Comparison of ENCODE assay signal across 9 cellular contexts in the genomic region with DNA sequence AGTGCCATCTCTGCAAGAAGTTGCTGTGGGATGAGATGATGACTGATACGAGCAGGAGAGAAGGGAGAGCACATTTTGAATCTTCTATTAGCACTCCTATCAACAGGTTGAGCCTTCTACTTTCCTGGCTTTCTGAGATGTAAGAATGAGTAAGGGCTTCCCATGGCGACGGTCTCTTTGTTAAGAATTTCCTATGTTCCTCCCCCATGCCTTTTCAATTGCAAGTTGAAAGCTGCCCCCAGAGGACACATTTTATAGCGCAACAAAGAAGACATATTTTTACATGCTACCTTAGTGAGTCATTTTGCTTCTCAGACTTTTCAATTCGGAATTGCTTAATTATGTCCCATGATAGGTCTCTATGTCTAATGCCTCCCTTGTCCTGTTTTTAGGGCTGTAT.
DNase-seq lines count a peak whose midpoint lies in the region; ATAC-seq and TF ChIP-seq lines count a peak whose summit lies in the region.
"Had no signal": no experiment of that assay in that cellular context is flagged by ENCODE, and none has a peak within 500 bp of the region (broad histone marks: within the 10 kb centered on the region; RNA-seq: fewer than 3 reads in every experiment).

No MANE protein-coding gene starts in this region.

- H4K20me1 ChIP-seq in Karpas-422 (ENCODE audit: insufficient read depth, low read depth, low read length): no peaks in the 10 kb centered on the region

- no peaks in the 10 kb centered on the region for H3K9me2 ChIP-seq in Karpas-422 (replicated peaks; ENCODE audit: insufficient read depth, low read length)

- H3K79me2 ChIP-seq in Karpas-422 (ENCODE audit: low read length): no peaks in the 10 kb centered on the region

- H3K36me3 Mint-ChIP-seq in CD14-positive monocyte: peaks cover 46 to 55% of the 10 kb centered on the region in 2 donors
- H3K36me3 Mint-ChIP-seq in WTC11: peaks cover 6% of the 10 kb centered on the region; the same call in 1 of the 2 replicates
- no peaks in the 10 kb centered on the region for H3K36me3 Mint-ChIP-seq in natural killer cell

- no peak overlapping the region for H3K9ac ChIP-seq in Karpas-422 (ENCODE audit: low read length)

- ATAC-seq in WTC11 (peak; percentile 90), natural killer cell (no peak), GM21528 (IDR thresholded peaks at IDR 0.05; ENCODE audit: low FRiP score, unreplicated experiment) (no peak), GM19324 (IDR thresholded peaks at IDR 0.05; ENCODE audit: low FRiP score, unreplicated experiment) (no peak)

- H3K4me2 ChIP-seq in Karpas-422 (ENCODE audit: low read depth, low read length, poor library complexity, severe bottlenecking): no peak overlapping the region

- H3K4me1 ChIP-seq in Karpas-422 (ENCODE audit: low read length): no peaks in the 10 kb centered on the region

- H3K4me1 Mint-ChIP-seq in CD14-positive monocyte (peaks cover 13% of the 10 kb centered on the region), WTC11 (peaks cover 15% of the 10 kb centered on the region), natural killer cell (no peaks in the 10 kb centered on the region)

- H3K27ac ChIP-seq in Karpas-422 (ENCODE audit: low read length): no peak overlapping the region
- H3K27ac ChIP-seq: heart right ventricle had no signal

- TF ChIP-seq CTCF in CD14-positive monocyte (IDR thresholded peaks at IDR 0.05) (peak; percentile 34), WTC11 (IDR thresholded peaks at IDR 0.05) (no peak), kidney epithelial cell (IDR thresholded peaks at IDR 0.05; ENCODE audit: insufficient read depth, low read length, poor library complexity, severe bottlenecking) (peak; percentile 42), natural killer cell (IDR thresholded peaks at IDR 0.05) (no peak)

- POLR2A ChIA-PET in WTC11 (lab: Charles Lee): no interaction called here

- no peak for DNase-seq in CD14-positive monocyte (ENCODE audit: low spot score)
- DNase-seq in Karpas-422: peak; percentile 51
- no peak for DNase-seq in WTC11 (ENCODE audit: low spot score)
- DNase-seq in kidney epithelial cell (ENCODE audit: low read depth): peak; percentile 45
- no peak for DNase-seq in natural killer cell
- no peak for DNase-seq in T-helper 1 cell
- DNase-seq: heart right ventricle had no signal

- H3K4me3 Mint-ChIP-seq in CD14-positive monocyte (no peak overlapping the region), WTC11 (no peak overlapping the region), natural killer cell (no peak overlapping the region)

- intact Hi-C loops in CD14-positive monocyte (cut with micrococcal nuclease): no loop called here
- intact Hi-C loops in natural killer cell (cut with micrococcal nuclease): no loop called here

- H3K27ac Mint-ChIP-seq in CD14-positive monocyte (peak overlapping the region in 3 of 7 donors; percentile 48 to 71 (median 68)), WTC11 (peak overlapping the region; percentile 89), natural killer cell (no peak overlapping the region)

- H3K36me3 ChIP-seq in Karpas-422 (ENCODE audit: insufficient read depth, low read length) (no peaks in the 10 kb centered on the region), kidney epithelial cell (ENCODE audit: control insufficient read depth, insufficient read depth, low read length) (no peaks in the 10 kb centered on the region)
- H3K36me3 ChIP-seq: heart right ventricle had no signal

- H3K27me3 Mint-ChIP-seq in CD14-positive monocyte (ENCODE audit: low read depth in 3 of 3): no peaks in the 10 kb centered on the region
- no peaks in the 10 kb centered on the region for H3K27me3 Mint-ChIP-seq in WTC11 (ENCODE audit: low read depth)
- H3K27me3 Mint-ChIP-seq in natural killer cell (ENCODE audit: low read depth in 2 of 2): no peaks in the 10 kb centered on the region

- H3K27me3 ChIP-seq in Karpas-422 (ENCODE audit: low read length) (no peaks in the 10 kb centered on the region), kidney epithelial cell (ENCODE audit: control insufficient read depth, insufficient read depth, low read length) (no peaks in the 10 kb centered on the region)
- H3K27me3 ChIP-seq: heart right ventricle had no signal

- no peak overlapping the region for H2AFZ ChIP-seq in Karpas-422 (ENCODE audit: low read length)

- no peak overlapping the region for H3K4me3 ChIP-seq in Karpas-422 (ENCODE audit: low read length)
- no peak overlapping the region for H3K4me3 ChIP-seq in kidney epithelial cell (ENCODE audit: low read depth, low read length)
- H3K4me3 ChIP-seq: heart right ventricle had no signal

- CTCF ChIA-PET in WTC11 (lab: Charles Lee): interaction anchor here (0.6 to 1.7 kb wide), 6 partner anchors 15 to 883 kb away, joined by 3 to 4 read pairs (median 3); no protein-coding TSS in a partner anchor

- peaks cover 0 to 6% (median 0%) of the 10 kb centered on the region in 7 donors for H3K9me3 Mint-ChIP-seq in CD14-positive monocyte
- peaks cover 5% of the 10 kb centered on the region; the same call in 1 of the 2 replicates for H3K9me3 Mint-ChIP-seq in WTC11
- peaks cover 3 to 6% of the 10 kb centered on the region in 2 donors for H3K9me3 Mint-ChIP-seq in natural killer cell

- H3K9me3 ChIP-seq in Karpas-422 (ENCODE audit: low read length): no peaks in the 10 kb centered on the region

TF ChIP-seq in WTC11, 78 proteins besides CTCF, POLR2A, EP300 and RAD21:
- TF ChIP-seq TEAD1 (CRISPR knock-in tag; IDR thresholded peaks at IDR 0.05) (peak; percentile 20; the same call in 1 of the 2 replicates), ZNF263 (CRISPR knock-in tag; IDR thresholded peaks at IDR 0.05; ENCODE audit: low read depth) (no peak), ZMAT4 (CRISPR knock-in tag; IDR thresholded peaks at IDR 0.05) (no peak)

Comparison
In these comparisons a context has a peak if more than half of its experiments do, and no peak if none do; other contexts are left out.
1. DNase-seq: peak in Karpas-422 (single experiment) and kidney epithelial cell (single experiment); none in CD14-positive monocyte (single experiment), WTC11 (single experiment), natural killer cell (single experiment) and T-helper 1 cell (0 of 5).
2. CTCF ChIP-seq: peak in CD14-positive monocyte (single experiment) and kidney epithelial cell (single experiment); none in WTC11 (single experiment) and natural killer cell (single experiment).